Comparison of ENCODE assay signal across 7 cellular contexts in genomic region chr4:83636930-83637329, GRCh38.
"Had no signal": no experiment of that assay in that cellular context is flagged by ENCODE, and none has a peak within 500 bp of the region (broad histone marks: within the 10 kb centered on the region; RNA-seq: fewer than 3 reads in every experiment).

No MANE protein-coding gene starts in this region.

- H3K4me3 Mint-ChIP-seq: H9, IgD-negative memory B cell had no signal

- H3K4me1 Mint-ChIP-seq: IgD-negative memory B cell had no signal

- H2AFZ ChIP-seq: GM23248 had no signal

- H3K36me3 Mint-ChIP-seq: IgD-negative memory B cell had no signal

- DNase-seq: GM23248, H9, HCEC 1CT, KBM-7 had no signal

- ATAC-seq: HepG2 had no signal

- H3K27ac Mint-ChIP-seq: IgD-negative memory B cell had no signal

- H3K9me3 Mint-ChIP-seq: H9, IgD-negative memory B cell had no signal

- H3K9ac ChIP-seq: GM23248 had no signal

- H3K4me3 ChIP-seq: GM23248 had no signal

- H3K27ac ChIP-seq: GM23248, HL-60 had no signal
